ENCODE assay signal across 19 cellular contexts in the genomic region with DNA sequence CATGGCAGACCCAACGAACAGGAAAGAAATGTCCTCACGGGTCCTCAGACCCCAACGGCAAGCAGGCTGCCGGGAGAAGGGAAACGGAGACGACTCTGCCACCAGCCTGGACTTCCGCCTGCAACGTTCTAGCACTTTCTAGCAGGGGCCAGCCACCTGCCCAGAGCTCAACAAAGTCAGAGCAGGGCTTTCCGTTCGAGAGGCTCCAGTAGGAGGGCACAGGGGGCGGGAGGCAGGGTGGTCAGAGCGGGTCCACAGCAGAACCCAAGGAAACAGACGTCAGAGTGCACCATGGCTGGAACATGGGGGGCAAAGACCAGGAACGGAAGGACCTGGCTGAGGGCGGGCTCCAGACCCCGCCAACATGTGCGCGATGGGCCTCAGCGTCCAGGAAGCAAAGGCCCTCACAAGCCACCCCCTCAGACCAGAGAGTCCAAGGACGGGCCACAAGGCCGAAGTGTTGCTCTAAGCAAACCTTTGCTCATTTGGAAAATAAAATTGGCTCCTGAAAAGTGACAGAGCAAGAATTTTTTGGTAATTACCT.
"Had no signal": no experiment of that assay in that cellular context is flagged by ENCODE, and none has a peak within 500 bp of the region (broad histone marks: within the 10 kb centered on the region; RNA-seq: fewer than 3 reads in every experiment).

No MANE protein-coding gene starts in this region.

- DNase-seq: activated CD4-positive, alpha-beta T cell treated with anti-CD3 and anti-CD28 coated beads, Interleukin-2, amount 10 ng/mL, durations not matched to agents 7 days and 5 days; activated gamma-delta T cell treated with Interleukin-2 at 50 U/mL for 16 hours; activated T-cell treated with anti-CD3 and anti-CD28 coated beads, Interleukin-2, amount 50 U/mL, for 1 hour; cortex of kidney; erythroblast; foreskin fibroblast; left ventricle myocardium inferior; naive thymus-derived CD8-positive, alpha-beta T cell; ovary; spleen; stimulated activated CD4-positive, alpha-beta T cell treated with anti-CD3 and anti-CD28 coated beads, Interleukin-4, amount 100 ng/mL, for 1 hour; stimulated activated naive CD4-positive, alpha-beta T cell treated with Interleukin-2 at 50 U/mL for 16 hours had no signal

- H3K9me3 ChIP-seq: left ventricle myocardium inferior, neutrophil, ovary, prostate gland, spleen, thoracic aorta, upper lobe of left lung had no signal

- H3K4me3 Mint-ChIP-seq: T-helper 2 cell treated with Interferon-gamma antibody and Interleukin-4, amounts not matched to agents 5 μg/mL and 100 μg/mL, for 36 hours had no signal

- H3K4me3 ChIP-seq: left ventricle myocardium inferior, ovary, prostate gland, spleen, thoracic aorta, upper lobe of left lung had no signal

- H3K27me3 Mint-ChIP-seq: activated CD4-positive, alpha-beta T cell treated with anti-CD3 and anti-CD28 coated beads, Interleukin-2, amount 10 ng/mL, durations not matched to agents 7 days and 5 days; naive thymus-derived CD8-positive, alpha-beta T cell had no signal

- H3K27ac ChIP-seq: neutrophil, ovary, prostate gland, thoracic aorta, VCaP had no signal

- H3K27me3 ChIP-seq: neutrophil, ovary, spleen, upper lobe of left lung had no signal

- H3K36me3 ChIP-seq: ovary, prostate gland had no signal

- ATAC-seq: activated CD4-positive, CD25-positive, alpha-beta regulatory T cell treated with anti-CD3 and anti-CD28 coated beads, Interleukin-2, amount 50 U/mL, for 24 hours; naive thymus-derived CD8-positive, alpha-beta T cell had no signal

- H3K9me3 Mint-ChIP-seq: activated CD4-positive, alpha-beta T cell treated with anti-CD3 and anti-CD28 coated beads, Interleukin-2, amount 10 ng/mL, durations not matched to agents 7 days and 5 days; naive thymus-derived CD8-positive, alpha-beta T cell; T-helper 2 cell treated with Interferon-gamma antibody and Interleukin-4, amounts not matched to agents 5 μg/mL and 100 μg/mL, for 36 hours had no signal

- H3K4me1 ChIP-seq: prostate gland had no signal
